In the genomic region with DNA sequence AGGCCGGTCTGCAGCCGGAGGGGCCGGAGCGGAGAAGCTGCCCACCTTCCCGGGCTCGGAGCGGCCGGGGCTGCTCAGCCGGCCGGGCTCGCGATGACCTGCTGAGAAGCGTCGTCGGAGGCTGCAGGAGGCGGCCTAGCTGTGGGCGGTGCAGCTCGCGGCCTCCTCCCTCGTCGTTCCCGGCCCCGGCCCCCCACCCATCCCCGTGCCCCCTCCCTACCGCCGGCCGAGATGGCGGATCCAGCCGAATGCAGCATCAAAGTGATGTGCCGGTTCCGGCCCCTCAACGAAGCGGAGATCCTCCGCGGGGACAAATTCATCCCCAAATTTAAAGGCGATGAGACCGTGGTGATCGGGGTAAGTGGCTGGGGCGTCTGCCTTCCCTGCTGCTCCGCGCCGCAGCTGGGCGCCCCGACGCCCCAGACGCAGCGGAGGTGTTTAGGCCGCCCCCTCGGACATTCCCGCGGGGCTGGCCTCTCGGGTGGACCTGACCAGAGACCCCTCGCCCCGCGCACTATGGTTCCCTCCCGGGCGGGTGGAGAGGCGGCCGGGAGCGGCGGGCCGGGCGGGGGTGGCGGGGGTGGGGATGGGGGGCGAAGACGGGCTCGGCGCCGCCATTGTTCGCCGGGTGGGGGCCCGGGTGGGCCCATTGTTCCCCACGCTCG, we compare ENCODE assay signal across 8 cellular contexts. TPM values are rescaled to one million over a fixed set of nuclear protein-coding genes. Genes with fewer than 3 reads are reported as not detected.
DNase-seq lines count a peak whose midpoint lies in the region; ATAC-seq and TF ChIP-seq lines count a peak whose summit lies in the region.

No MANE protein-coding gene starts in this region.

- peaks cover 11% of the 10 kb centered on the region for H3K4me1 ChIP-seq in BLaER1
- peaks cover 27% of the 10 kb centered on the region for H3K4me1 ChIP-seq in left ventricle myocardium inferior

- peaks cover 5% of the 10 kb centered on the region; the same call in 1 of the 2 replicates for H4K20me1 ChIP-seq in BLaER1

- ATAC-seq in GM18858 (IDR thresholded peaks at IDR 0.05; ENCODE audit: unreplicated experiment) (peak; percentile 14), HG02981 (IDR thresholded peaks at IDR 0.05; ENCODE audit: unreplicated experiment) (peak; percentile 21)

- H3K36me3 ChIP-seq in BLaER1 = no peaks in the 10 kb centered on the region; the same call in 1 of the 2 replicates
- H3K36me3 ChIP-seq in left ventricle myocardium inferior = no peaks in the 10 kb centered on the region

- H3K27ac ChIP-seq in BLaER1 (no peak overlapping the region), left ventricle myocardium inferior (replicated peaks) (no peak overlapping the region)

- no peak overlapping the region; the same call in 1 of the 2 replicates for H3K9ac ChIP-seq in BLaER1

- no peak for DNase-seq in left ventricle myocardium inferior
- peak; percentile 37 for DNase-seq in stimulated activated CD8-positive, alpha-beta memory T cell treated with anti-CD3 and anti-CD28 coated beads, Interleukin-4, amount 100 ng/mL, for 48 hours
- no peak for DNase-seq in NCI-H2029 (lab: John Stamatoyannopoulos, UW)
- DNase-seq in NAMALWA (ENCODE audit: low spot score) = no peak

- TF ChIP-seq CTCF in WI38 (IDR thresholded peaks at IDR 0.05; ENCODE audit: low read depth, low read length) (no peak), left ventricle myocardium inferior (IDR thresholded peaks at IDR 0.05; ENCODE audit: borderline replicate concordance) (no peak)

- H3K27me3 ChIP-seq in BLaER1 = peaks cover 27% of the 10 kb centered on the region
- H3K27me3 ChIP-seq in left ventricle myocardium inferior (ENCODE audit: low read depth) = peaks cover 85% of the 10 kb centered on the region

- H3K4me2 ChIP-seq in BLaER1 = peak overlapping the region; percentile 95

- intact Hi-C loops in left ventricle myocardium inferior (cut with micrococcal nuclease) = no loop called here

- H3K9me3 ChIP-seq in BLaER1 = peaks cover 9% of the 10 kb centered on the region
- H3K9me3 ChIP-seq in left ventricle myocardium inferior (replicated peaks) = peaks cover 7% of the 10 kb centered on the region

- H3K4me3 ChIP-seq in BLaER1 = peak overlapping the region; percentile 70
- peak overlapping the region; percentile 18; the same call in 1 of the 2 replicates for H3K4me3 ChIP-seq in WI38 (ENCODE audit: low read depth, low read length)
- H3K4me3 ChIP-seq in left ventricle myocardium inferior = peak overlapping the region; percentile 71

RNA-seq across cellular contexts. Expression of a gene that starts 0.5 kb away (rescaled TPM):
- 0.47 TPM for total RNA-seq in left ventricle myocardium inferior

Comparison
In these comparisons a context has a peak if more than half of its experiments do, and no peak if none do; other contexts are left out.
1. H3K4me3 ChIP-seq: peak in every context shown above with its lines; median percentile 71 in left ventricle myocardium inferior; 70 in BLaER1; 18 in WI38.